In the genomic region with DNA sequence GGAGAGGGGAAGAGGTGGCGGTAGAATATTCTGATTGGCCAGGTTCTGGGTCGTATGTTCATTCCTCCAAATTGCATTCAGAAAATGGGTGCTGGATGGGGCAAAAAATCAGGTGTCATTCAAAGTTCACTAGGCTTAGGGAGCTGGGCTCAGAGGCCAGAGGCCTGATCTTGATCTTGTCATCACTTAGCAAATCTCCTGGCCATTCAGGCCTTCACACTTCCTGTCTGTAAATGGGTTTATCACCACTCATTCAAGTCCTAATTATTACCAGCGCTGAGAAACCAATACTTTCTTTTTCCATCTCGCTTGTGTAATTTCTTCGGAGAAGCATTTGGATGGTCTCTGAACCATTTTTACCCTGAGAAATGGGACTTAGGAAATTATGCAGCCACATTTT, we compare ENCODE assay signal across 30 cellular contexts.
"Had no signal": no experiment of that assay in that cellular context is flagged by ENCODE, and none has a peak within 500 bp of the region (broad histone marks: within the 10 kb centered on the region; RNA-seq: fewer than 3 reads in every experiment).

No MANE protein-coding gene starts in this region.

- H2AFZ ChIP-seq: neural progenitor cell, parathyroid adenoma had no signal

- H3K9ac ChIP-seq: neural progenitor cell, parathyroid adenoma had no signal

- H3K27me3 ChIP-seq: colonic mucosa, esophagus muscularis mucosa, heart right ventricle, neural progenitor cell, spleen, testis, tibial artery had no signal

- H3K36me3 ChIP-seq: colonic mucosa, heart right ventricle, neural progenitor cell, prostate gland, spleen, tibial artery had no signal

- H3K27ac Mint-ChIP-seq: dendritic cell treated with granulocyte-macrophage colony-stimulating factor and Interleukin-4, amounts not matched to agents 40 ng/mL and 50 ng/mL, for 4 days; memory B cell; naive thymus-derived CD4-positive, alpha-beta T cell; nephron; neural progenitor cell; stimulated activated memory B cell treated with anti-CD40 and anti-IgM and Interleukin-4, amounts not matched to agents 10 μg/mL and 1 μg/mL and 100 μg/mL, for 72 hours; type B pancreatic cell had no signal

- H3K27ac ChIP-seq: colonic mucosa, esophagus muscularis mucosa, heart right ventricle, neural progenitor cell, parathyroid adenoma, prostate gland, spleen, testis, tibial artery had no signal

- H3K4me3 Mint-ChIP-seq: dendritic cell treated with granulocyte-macrophage colony-stimulating factor and Interleukin-4, amounts not matched to agents 40 ng/mL and 50 ng/mL, for 4 days; memory B cell; naive thymus-derived CD4-positive, alpha-beta T cell; nephron; neural progenitor cell; stimulated activated memory B cell treated with anti-CD40 and anti-IgM and Interleukin-4, amounts not matched to agents 10 μg/mL and 1 μg/mL and 100 μg/mL, for 72 hours; type B pancreatic cell had no signal

- H3K4me1 Mint-ChIP-seq: neural progenitor cell had no signal

- H3K4me3 ChIP-seq: colonic mucosa, esophagus muscularis mucosa, heart right ventricle, lung, neural progenitor cell, prostate gland, skin epidermis, spleen, testis, tibial artery had no signal

- ATAC-seq: heart right ventricle; left colon; left ventricle myocardium superior; naive thymus-derived CD4-positive, alpha-beta T cell; right cardiac atrium; stimulated activated memory B cell treated with anti-CD40 and anti-IgM and Interleukin-4, amounts not matched to agents 10 μg/mL and 1 μg/mL and 100 μg/mL, for 72 hours; stimulated activated naive CD8-positive, alpha-beta T cell treated with anti-CD3 and anti-CD28 coated beads, Interleukin-15, Interleukin-2, amounts not matched to agents 100 U/mL and 50 U/mL, for 24 hours had no signal

- H3K27me3 Mint-ChIP-seq: memory B cell; naive thymus-derived CD4-positive, alpha-beta T cell; stimulated activated memory B cell treated with anti-CD40 and anti-IgM and Interleukin-4, amounts not matched to agents 10 μg/mL and 1 μg/mL and 100 μg/mL, for 72 hours; type B pancreatic cell had no signal

- H3K4me1 ChIP-seq: neural progenitor cell, prostate gland, testis had no signal

- H3K9me3 ChIP-seq: colonic mucosa, esophagus muscularis mucosa, heart right ventricle, prostate gland, spleen, testis, tibial artery had no signal

- DNase-seq: colonic mucosa; effector memory CD4-positive, alpha-beta T cell; foreskin melanocyte; glutamatergic neuron; heart right ventricle; hippocampal formation; left colon; left ventricle myocardium superior; midbrain; naive thymus-derived CD4-positive, alpha-beta T cell; right cardiac atrium; spleen; stimulated activated CD4-positive, alpha-beta T cell treated with anti-CD3 and anti-CD28 coated beads, Interleukin-4, amount 100 ng/mL, for 4 hours; stimulated activated naive CD8-positive, alpha-beta T cell treated with anti-CD3 and anti-CD28 coated beads, Interleukin-15, Interleukin-2, amounts not matched to agents 100 U/mL and 50 U/mL, for 24 hours; substantia nigra; testis; tibial artery had no signal

- H3K9me3 Mint-ChIP-seq: dendritic cell treated with granulocyte-macrophage colony-stimulating factor and Interleukin-4, amounts not matched to agents 40 ng/mL and 50 ng/mL, for 4 days; memory B cell; naive thymus-derived CD4-positive, alpha-beta T cell; nephron; neural progenitor cell; stimulated activated memory B cell treated with anti-CD40 and anti-IgM and Interleukin-4, amounts not matched to agents 10 μg/mL and 1 μg/mL and 100 μg/mL, for 72 hours; type B pancreatic cell had no signal

- FAIRE-seq: endothelial cell of umbilical vein, islet of Langerhans had no signal

- H3K36me3 Mint-ChIP-seq: naive thymus-derived CD4-positive, alpha-beta T cell; neural progenitor cell; type B pancreatic cell had no signal

- H3K4me2 ChIP-seq: neural progenitor cell had no signal
